ENCODE assay signal across 2 cellular contexts in the genomic region with DNA sequence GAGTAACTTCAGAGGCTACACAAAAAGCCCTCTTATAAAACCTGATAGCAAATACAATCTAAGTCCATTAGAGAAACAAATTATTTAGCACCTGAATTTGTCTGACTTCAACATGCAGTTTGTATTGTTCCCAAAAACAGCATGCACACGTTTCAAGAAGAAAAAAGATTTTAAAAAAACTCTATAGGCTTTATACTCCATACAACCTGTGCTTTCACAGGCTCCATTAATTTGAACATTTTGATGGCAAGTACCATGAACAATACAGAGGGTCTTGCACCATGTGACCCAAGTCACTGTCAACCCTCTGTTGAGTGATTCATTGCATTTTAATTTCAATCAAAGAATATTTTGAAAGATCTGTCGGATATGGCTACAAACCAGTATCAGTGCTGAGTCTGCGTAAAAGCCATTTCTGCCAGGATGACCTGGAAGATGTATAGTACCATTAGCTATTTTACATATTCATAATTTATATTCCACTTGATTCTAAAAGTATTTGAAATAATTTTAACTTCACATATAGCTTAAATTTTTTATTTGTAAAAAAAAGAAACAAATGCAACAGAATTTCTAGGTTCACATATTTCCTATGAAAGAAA.
TF ChIP-seq lines count a peak whose summit lies in the region.

No MANE protein-coding gene starts in this region.

TF ChIP-seq in HepG2, 621 proteins besides CTCF, POLR2A, EP300 and RAD21:
- TF ChIP-seq MAFF (IDR thresholded peaks at IDR 0.05; ENCODE audit: low read depth, low read length) (peak; percentile 36; the same call in 1 of the 2 replicates), MEIS2 (CRISPR knock-in tag; IDR thresholded peaks at IDR 0.05) (no peak), EED (CRISPR knock-in tag; IDR thresholded peaks at IDR 0.05) (no peak), NRL (CRISPR knock-in tag; IDR thresholded peaks at IDR 0.05; ENCODE audit: borderline replicate concordance) (no peak), AKNA (CRISPR knock-in tag; IDR thresholded peaks at IDR 0.05; ENCODE audit: borderline replicate concordance) (no peak), ZFY (CRISPR knock-in tag; IDR thresholded peaks at IDR 0.05) (no peak), MAFK (conservative IDR thresholded peaks at IDR 0.05 in 1 of 2, IDR thresholded peaks at IDR 0.05 in 1 of 2; ENCODE audit: low read length in 2 of 2) (peak; percentile 23 to 65; a peak in 2 of 4 replicates)

TF ChIP-seq in neural cell, 6 proteins besides CTCF, POLR2A, EP300 and RAD21:
- TF ChIP-seq, protein P1, sequence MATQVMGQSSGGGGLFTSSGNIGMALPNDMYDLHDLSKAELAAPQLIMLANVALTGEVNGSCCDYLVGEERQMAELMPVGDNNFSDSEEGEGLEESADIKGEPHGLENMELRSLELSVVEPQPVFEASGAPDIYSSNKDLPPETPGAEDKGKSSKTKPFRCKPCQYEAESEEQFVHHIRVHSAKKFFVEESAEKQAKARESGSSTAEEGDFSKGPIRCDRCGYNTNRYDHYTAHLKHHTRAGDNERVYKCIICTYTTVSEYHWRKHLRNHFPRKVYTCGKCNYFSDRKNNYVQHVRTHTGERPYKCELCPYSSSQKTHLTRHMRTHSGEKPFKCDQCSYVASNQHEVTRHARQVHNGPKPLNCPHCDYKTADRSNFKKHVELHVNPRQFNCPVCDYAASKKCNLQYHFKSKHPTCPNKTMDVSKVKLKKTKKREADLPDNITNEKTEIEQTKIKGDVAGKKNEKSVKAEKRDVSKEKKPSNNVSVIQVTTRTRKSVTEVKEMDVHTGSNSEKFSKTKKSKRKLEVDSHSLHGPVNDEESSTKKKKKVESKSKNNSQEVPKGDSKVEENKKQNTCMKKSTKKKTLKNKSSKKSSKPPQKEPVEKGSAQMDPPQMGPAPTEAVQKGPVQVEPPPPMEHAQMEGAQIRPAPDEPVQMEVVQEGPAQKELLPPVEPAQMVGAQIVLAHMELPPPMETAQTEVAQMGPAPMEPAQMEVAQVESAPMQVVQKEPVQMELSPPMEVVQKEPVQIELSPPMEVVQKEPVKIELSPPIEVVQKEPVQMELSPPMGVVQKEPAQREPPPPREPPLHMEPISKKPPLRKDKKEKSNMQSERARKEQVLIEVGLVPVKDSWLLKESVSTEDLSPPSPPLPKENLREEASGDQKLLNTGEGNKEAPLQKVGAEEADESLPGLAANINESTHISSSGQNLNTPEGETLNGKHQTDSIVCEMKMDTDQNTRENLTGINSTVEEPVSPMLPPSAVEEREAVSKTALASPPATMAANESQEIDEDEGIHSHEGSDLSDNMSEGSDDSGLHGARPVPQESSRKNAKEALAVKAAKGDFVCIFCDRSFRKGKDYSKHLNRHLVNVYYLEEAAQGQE (IDR thresholded peaks at IDR 0.05; ENCODE audit: borderline replicate concordance), result no peak
- no peak for TF ChIP-seq EZH2 (IDR thresholded peaks at IDR 0.05; ENCODE audit: borderline replicate concordance, insufficient read depth, low read length, poor library complexity, severe bottlenecking)
- no peak for TF ChIP-seq MXI1 (conservative IDR thresholded peaks at IDR 0.05; ENCODE audit: poor library complexity, severe bottlenecking)
- no peak for TF ChIP-seq TAF1 (IDR thresholded peaks at IDR 0.05; ENCODE audit: low read depth)
- TF ChIP-seq POLR2AphosphoS5 (IDR thresholded peaks at IDR 0.05), result no peak
- TF ChIP-seq SMC3 (conservative IDR thresholded peaks at IDR 0.05; ENCODE audit: poor library complexity), result no peak
